ENCODE assay signal across 8 cellular contexts in the genomic region with DNA sequence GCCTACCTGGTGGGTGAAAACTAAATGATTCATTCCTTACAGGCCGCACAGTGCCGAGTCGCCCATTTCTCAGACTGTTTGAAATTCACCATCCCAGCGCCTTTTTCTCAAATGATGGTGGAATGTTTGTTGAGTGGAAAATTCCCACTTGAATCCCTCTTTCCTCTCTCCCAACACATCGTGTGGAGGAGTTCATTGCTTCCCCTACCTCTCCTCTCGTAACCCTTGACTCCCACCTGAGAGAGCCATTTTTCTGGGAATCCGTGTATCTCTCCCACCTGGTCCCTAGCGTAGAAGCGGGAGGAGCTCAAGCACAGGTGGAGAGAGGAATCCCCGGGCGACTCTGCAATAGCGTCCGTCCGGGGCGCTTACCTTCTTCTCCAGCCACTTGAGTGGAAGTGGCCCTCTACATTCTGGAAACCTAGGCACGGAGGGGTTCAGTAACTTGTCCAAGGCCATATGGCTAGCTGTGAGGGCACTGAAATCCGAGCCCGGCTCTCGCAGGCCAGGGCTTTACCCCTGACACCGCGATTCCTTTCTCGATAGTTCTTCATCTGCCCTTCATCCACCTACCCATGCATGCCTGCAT. TPM values are rescaled to one million over a fixed set of nuclear protein-coding genes. Genes with fewer than 3 reads are reported as not detected.
DNase-seq lines count a peak whose midpoint lies in the region; ATAC-seq, FAIRE-seq and TF ChIP-seq lines count a peak whose summit lies in the region.

No MANE protein-coding gene starts in this region.

- peaks cover 3% of the 10 kb centered on the region for H3K36me3 ChIP-seq in bronchial epithelial cell (ENCODE audit: control insufficient read depth, insufficient read depth, low read length)
- H3K36me3 ChIP-seq in upper lobe of left lung = peaks cover 0 to 8% (median 0%) of the 10 kb centered on the region in 4 donors

- H3K36me3 Mint-ChIP-seq in activated T-cell treated with anti-CD3 and anti-CD28 coated beads, Interleukin-2, amount 50 U/mL, for 72 hours (ENCODE audit: insufficient read depth in 2 of 2) = no peaks in the 10 kb centered on the region
- H3K36me3 Mint-ChIP-seq in memory B cell = no peaks in the 10 kb centered on the region

- H3K27me3 Mint-ChIP-seq in activated T-cell treated with anti-CD3 and anti-CD28 coated beads, Interleukin-2, amount 50 U/mL, for 72 hours (ENCODE audit: low read depth) = peaks cover 58% of the 10 kb centered on the region
- peaks cover 10% of the 10 kb centered on the region for H3K27me3 Mint-ChIP-seq in memory B cell

- no peak overlapping the region for H3K27ac Mint-ChIP-seq in activated T-cell treated with anti-CD3 and anti-CD28 coated beads, Interleukin-2, amount 50 U/mL, for 72 hours
- H3K27ac Mint-ChIP-seq in memory B cell = no peak overlapping the region

- no peak for FAIRE-seq in bronchial epithelial cell (lab: Jason Lieb, UNC)

- ATAC-seq in activated T-cell treated with anti-CD3 and anti-CD28 coated beads, Interleukin-2, amount 50 U/mL, for 72 hours (replicated peaks in 1 of 2) = peak in 1 of 2 donors; percentile 31
- ATAC-seq in memory B cell (ENCODE audit: low read depth) (no peak), upper lobe of left lung (ENCODE audit: low FRiP score in 2 of 2) (peak in 1 of 2 donors; percentile 25), HG03378 (IDR thresholded peaks at IDR 0.05; ENCODE audit: unreplicated experiment) (no peak)

- H3K9me3 ChIP-seq in upper lobe of left lung = no peaks in the 10 kb centered on the region

- H3K4me3 Mint-ChIP-seq in activated T-cell treated with anti-CD3 and anti-CD28 coated beads, Interleukin-2, amount 50 U/mL, for 72 hours = peak overlapping the region; percentile 83 to 88
- H3K4me3 Mint-ChIP-seq in memory B cell = peak overlapping the region; percentile 1

- H3K4me1 ChIP-seq in upper lobe of left lung = peaks cover 13 to 33% (median 16%) of the 10 kb centered on the region in 4 donors

- peaks cover 6% of the 10 kb centered on the region for H3K4me1 Mint-ChIP-seq in activated T-cell treated with anti-CD3 and anti-CD28 coated beads, Interleukin-2, amount 50 U/mL, for 72 hours (ENCODE audit: low read depth)
- no peaks in the 10 kb centered on the region for H3K4me1 Mint-ChIP-seq in memory B cell

- no peak for DNase-seq in activated T-cell treated with anti-CD3 and anti-CD28 coated beads, Interleukin-2, amount 50 U/mL, for 72 hours
- DNase-seq in activated T-cell treated with anti-CD3 and anti-CD28 coated beads for 4 hours (no peak), bronchial epithelial cell (ENCODE audit: low read depth) (no peak), memory B cell (ENCODE audit: low spot score in 2 of 2) (no peak), upper lobe of left lung (peak; percentile 24 to 41), NCI-H146 treated with DMSO at 0.1 percent for 48 hours (lab: John Stamatoyannopoulos, UW; ENCODE audit: unreplicated experiment) (no peak), mucosa of gallbladder (ENCODE audit: low spot score) (no peak)

- H3K27me3 ChIP-seq in bronchial epithelial cell (ENCODE audit: control insufficient read depth, insufficient read depth, low read length) (no peaks in the 10 kb centered on the region), upper lobe of left lung (peaks cover 0 to 2% (median 0%) of the 10 kb centered on the region in 4 donors)

- no peak for TF ChIP-seq EP300 in upper lobe of left lung (IDR thresholded peaks at IDR 0.05)

- peak overlapping the region; percentile 99 for H3K4me3 ChIP-seq in bronchial epithelial cell (ENCODE audit: low read depth, low read length)
- H3K4me3 ChIP-seq in upper lobe of left lung = peak overlapping the region; percentile 72 to 90 (median 79)

- 9 to 19% methylated on average over 21 to 22 of the region's 22 CpGs for WGBS in upper lobe of left lung, 2 donors

- peak overlapping the region; percentile 93 to 99 (median 96) for H3K27ac ChIP-seq in upper lobe of left lung

- peaks cover 0 to 3% of the 10 kb centered on the region in 2 donors for H3K9me3 Mint-ChIP-seq in activated T-cell treated with anti-CD3 and anti-CD28 coated beads, Interleukin-2, amount 50 U/mL, for 72 hours
- peaks cover 2% of the 10 kb centered on the region for H3K9me3 Mint-ChIP-seq in memory B cell

- TF ChIP-seq POLR2A in upper lobe of left lung (IDR thresholded peaks at IDR 0.05) = peak in 1 of 4 donors; percentile 7

- TF ChIP-seq CTCF in bronchial epithelial cell (IDR thresholded peaks at IDR 0.05; ENCODE audit: insufficient read depth, low read length, severe bottlenecking) (no peak), upper lobe of left lung (IDR thresholded peaks at IDR 0.05) (no peak)

RNA-seq across cellular contexts. Expression of a gene that starts 0.7 kb away (rescaled TPM):
- under 1 TPM; 0.10 to 0.63 TPM for total RNA-seq in activated T-cell treated with anti-CD3 and anti-CD28 coated beads, Interleukin-2, amount 50 U/mL, for 72 hours
- total RNA-seq in bronchial epithelial cell (36.9 and 40.7 TPM in 2 replicates), upper lobe of left lung (100 to 1,000 TPM in 2 of 6 donors, 10 to 100 TPM in 4; 52.9 to 123 (median 72.2) TPM), mucosa of gallbladder (26.8 TPM)

Comparison
In these comparisons a context has a peak if more than half of its experiments do, and no peak if none do; other contexts are left out.
1. DNase-seq: peak in upper lobe of left lung (2 of 2); none in activated T-cell treated with anti-CD3 and anti-CD28 coated beads, Interleukin-2, amount 50 U/mL, for 72 hours (0 of 2), activated T-cell treated with anti-CD3 and anti-CD28 coated beads for 4 hours (single experiment), bronchial epithelial cell (single experiment), memory B cell (0 of 2), NCI-H146 treated with DMSO at 0.1 percent for 48 hours (single experiment) and mucosa of gallbladder (single experiment).
2. RNA of a gene that starts 0.7 kb away (total RNA-seq): 52.9 to 123 TPM in upper lobe of left lung, 36.9 to 40.7 TPM in bronchial epithelial cell and 26.8 TPM in mucosa of gallbladder (single experiment); 0.10 to 0.63 TPM in activated T-cell treated with anti-CD3 and anti-CD28 coated beads, Interleukin-2, amount 50 U/mL, for 72 hours; every median in the first group is over 10 times any median in the second.